ENCODE assay signal across 18 cellular contexts in genomic region chr3:99965681-99966408, GRCh38.
A peak's percentile ranks its signal among the peaks of the same experiment; 100 is the strongest.
DNase-seq lines count a peak whose midpoint lies in the region; ATAC-seq and TF ChIP-seq lines count a peak whose summit lies in the region.
"Had no signal": no experiment of that assay in that cellular context is flagged by ENCODE, and none has a peak within 500 bp of the region (broad histone marks: within the 10 kb centered on the region; RNA-seq: fewer than 3 reads in every experiment).

No MANE protein-coding gene starts in this region.

- TF ChIP-seq POLR2A in body of pancreas (IDR thresholded peaks at IDR 0.05) (no peak), stomach (IDR thresholded peaks at IDR 0.05) (no peak)

- H3K36me3 Mint-ChIP-seq in activated CD4-positive, alpha-beta T cell treated with anti-CD3 and anti-CD28 coated beads for 36 hours (ENCODE audit: low read depth) = peaks cover 5% of the 10 kb centered on the region
- H3K36me3 Mint-ChIP-seq: natural killer cell treated with Interleukin-12 subunit alpha and Interleukin-12 subunit beta and Interleukin-15 and Interleukin-18, amount 100 ng/mL, for 72 hours had no signal

- H3K27ac ChIP-seq in body of pancreas = peak overlapping the region; percentile 57 to 85 (median 69)
- H3K27ac ChIP-seq in stomach = peak overlapping the region; percentile 70 to 81 (median 74)
- H3K27ac ChIP-seq: breast epithelium had no signal

- ATAC-seq in body of pancreas = peak; percentile 48
- ATAC-seq in stimulated activated naive CD8-positive, alpha-beta T cell treated with anti-CD3 and anti-CD28 coated beads, Interleukin-15, Interleukin-2, amounts not matched to agents 100 U/mL and 50 U/mL, for 24 hours = no peak
- ATAC-seq in activated CD4-positive, alpha-beta T cell treated with anti-CD3 and anti-CD28 coated beads for 36 hours = no peak
- ATAC-seq: natural killer cell treated with Interleukin-12 subunit alpha and Interleukin-12 subunit beta and Interleukin-15 and Interleukin-18, amount 100 ng/mL, for 72 hours had no signal

- H3K9me3 ChIP-seq in body of pancreas (no peaks in the 10 kb centered on the region), mucosa of stomach (ENCODE audit: control insufficient read depth, low read length) (no peaks in the 10 kb centered on the region), stomach (no peaks in the 10 kb centered on the region)
- H3K9me3 ChIP-seq: breast epithelium had no signal

- H3K4me3 ChIP-seq in body of pancreas = no peak overlapping the region
- H3K4me3 ChIP-seq in mucosa of stomach (ENCODE audit: low read length) = no peak overlapping the region
- H3K4me3 ChIP-seq in stomach = no peak overlapping the region
- H3K4me3 ChIP-seq: breast epithelium had no signal

- H3K4me1 Mint-ChIP-seq in activated CD4-positive, alpha-beta T cell treated with anti-CD3 and anti-CD28 coated beads for 36 hours = peaks cover 27% of the 10 kb centered on the region

- DNase-seq in NCI-H524 (lab: John Stamatoyannopoulos, UW) (peak; percentile 30 to 78), body of pancreas (peak; percentile 16 to 54 (median 34)), stomach (peak; percentile 44)
- DNase-seq in stimulated activated naive CD8-positive, alpha-beta T cell treated with anti-CD3 and anti-CD28 coated beads, Interleukin-15, Interleukin-2, amounts not matched to agents 100 U/mL and 50 U/mL, for 24 hours = no peak
- DNase-seq in activated CD4-positive, alpha-beta T cell treated with anti-CD3 and anti-CD28 coated beads for 36 hours = no peak
- DNase-seq in activated CD4-positive, alpha-beta T cell treated with anti-CD3 and anti-CD28 coated beads, Interleukin-2, amount 50 U/mL, for 4 hours = no peak
- DNase-seq in activated CD4-positive, alpha-beta T cell treated with anti-CD3 and anti-CD28 coated beads, Interleukin-2, amount 50 U/mL, for 48 hours = no peak
- DNase-seq: activated CD4-positive, alpha-beta T cell treated with anti-CD3 and anti-CD28 coated beads for 4 hours; activated effector memory CD4-positive, alpha-beta T cell treated with Interleukin-2 at 50 U/mL for 16 hours; activated naive CD8-positive, alpha-beta T cell treated with anti-CD3 and anti-CD28 coated beads, Interleukin-2, amount 50 U/mL, for 24 hours; DMS 273 treated with DMSO at 0.1 percent for 48 hours; NCI-H1105; NCI-H2081 treated with DMSO at 0.1 percent for 48 hours; NCI-H510A treated with DMSO at 0.1 percent for 48 hours; retina had no signal

- intact Hi-C loops in body of pancreas (cut with DNase I) (no loop called here), stomach (cut with DNase I; ENCODE audit: low total_unique reads) (no loop called here)
- intact Hi-C loops in activated CD4-positive, alpha-beta T cell treated with anti-CD3 and anti-CD28 coated beads for 36 hours (cut with DNase I, micrococcal nuclease) = no loop called here

- H3K9me3 Mint-ChIP-seq in activated CD4-positive, alpha-beta T cell treated with anti-CD3 and anti-CD28 coated beads for 36 hours (ENCODE audit: low read depth) = no peaks in the 10 kb centered on the region
- H3K9me3 Mint-ChIP-seq: activated naive CD8-positive, alpha-beta T cell treated with anti-CD3 and anti-CD28 coated beads, Interleukin-2, amount 50 U/mL, for 24 hours; natural killer cell treated with Interleukin-12 subunit alpha and Interleukin-12 subunit beta and Interleukin-15 and Interleukin-18, amount 100 ng/mL, for 72 hours had no signal

- H3K27me3 Mint-ChIP-seq in activated CD4-positive, alpha-beta T cell treated with anti-CD3 and anti-CD28 coated beads for 36 hours = no peaks in the 10 kb centered on the region
- H3K27me3 Mint-ChIP-seq: activated naive CD8-positive, alpha-beta T cell treated with anti-CD3 and anti-CD28 coated beads, Interleukin-2, amount 50 U/mL, for 24 hours; natural killer cell treated with Interleukin-12 subunit alpha and Interleukin-12 subunit beta and Interleukin-15 and Interleukin-18, amount 100 ng/mL, for 72 hours had no signal

- H3K9ac ChIP-seq in mucosa of stomach (ENCODE audit: low read length) = peak overlapping the region; percentile 53

- POLR2A ChIA-PET in activated CD4-positive, alpha-beta T cell treated with anti-CD3 and anti-CD28 coated beads for 36 hours (lab: Charles Lee) = no interaction called here

- TF ChIP-seq CTCF in body of pancreas (IDR thresholded peaks at IDR 0.05) = no peak
- no peak for TF ChIP-seq CTCF in stomach (IDR thresholded peaks at IDR 0.05)

- CTCF ChIA-PET in activated CD4-positive, alpha-beta T cell treated with anti-CD3 and anti-CD28 coated beads for 36 hours (lab: Charles Lee) = no interaction called here

- H3K4me1 ChIP-seq in body of pancreas (peaks cover 31% of the 10 kb centered on the region), mucosa of stomach (ENCODE audit: control insufficient read depth, insufficient read depth, low read length) (peaks cover 36% of the 10 kb centered on the region), stomach (peaks cover 16 to 47% (median 29%) of the 10 kb centered on the region in 4 donors)
- H3K4me1 ChIP-seq: breast epithelium had no signal

- 47 to 53% methylated on average over 3 of the region's 3 CpGs for WGBS in body of pancreas, 2 donors
- 41 to 91% (median 53%) methylated on average over 3 of the region's 3 CpGs for WGBS in stomach, 5 donors

- H3K4me3 Mint-ChIP-seq in activated CD4-positive, alpha-beta T cell treated with anti-CD3 and anti-CD28 coated beads for 36 hours = no peak overlapping the region
- H3K4me3 Mint-ChIP-seq: activated naive CD8-positive, alpha-beta T cell treated with anti-CD3 and anti-CD28 coated beads, Interleukin-2, amount 50 U/mL, for 24 hours; natural killer cell treated with Interleukin-12 subunit alpha and Interleukin-12 subunit beta and Interleukin-15 and Interleukin-18, amount 100 ng/mL, for 72 hours had no signal

- H3K36me3 ChIP-seq in body of pancreas (replicated peaks in 1 of 2; ENCODE audit: insufficient read depth in 1 of 2, low read depth in 2 of 2) = no peaks in the 10 kb centered on the region
- no peaks in the 10 kb centered on the region for H3K36me3 ChIP-seq in mucosa of stomach (ENCODE audit: control insufficient read depth, insufficient read depth, low read length)
- H3K36me3 ChIP-seq in stomach = no peaks in the 10 kb centered on the region
- H3K36me3 ChIP-seq: breast epithelium had no signal

- no peak for TF ChIP-seq EP300 in stomach (IDR thresholded peaks at IDR 0.05)

- no peak overlapping the region for H3K27ac Mint-ChIP-seq in activated CD4-positive, alpha-beta T cell treated with anti-CD3 and anti-CD28 coated beads for 36 hours
- H3K27ac Mint-ChIP-seq: activated naive CD8-positive, alpha-beta T cell treated with anti-CD3 and anti-CD28 coated beads, Interleukin-2, amount 50 U/mL, for 24 hours; natural killer cell treated with Interleukin-12 subunit alpha and Interleukin-12 subunit beta and Interleukin-15 and Interleukin-18, amount 100 ng/mL, for 72 hours had no signal

- no peaks in the 10 kb centered on the region for H3K27me3 ChIP-seq in body of pancreas
- no peaks in the 10 kb centered on the region for H3K27me3 ChIP-seq in mucosa of stomach (ENCODE audit: control insufficient read depth, insufficient read depth, low read length)
- H3K27me3 ChIP-seq in stomach = no peaks in the 10 kb centered on the region
- H3K27me3 ChIP-seq: breast epithelium had no signal

Comparison
In these comparisons a context has a peak if more than half of its experiments do, and no peak if none do; other contexts are left out.
1. DNase-seq: peak in NCI-H524 (2 of 2), body of pancreas (4 of 4) and stomach (single experiment); none in stimulated activated naive CD8-positive, alpha-beta T cell treated with anti-CD3 and anti-CD28 coated beads, Interleukin-15, Interleukin-2, amounts not matched to agents 100 U/mL and 50 U/mL, for 24 hours (single experiment), activated CD4-positive, alpha-beta T cell treated with anti-CD3 and anti-CD28 coated beads for 36 hours (single experiment), activated CD4-positive, alpha-beta T cell treated with anti-CD3 and anti-CD28 coated beads, Interleukin-2, amount 50 U/mL, for 4 hours (0 of 2) and activated CD4-positive, alpha-beta T cell treated with anti-CD3 and anti-CD28 coated beads, Interleukin-2, amount 50 U/mL, for 48 hours (0 of 2).